In the genomic region with DNA sequence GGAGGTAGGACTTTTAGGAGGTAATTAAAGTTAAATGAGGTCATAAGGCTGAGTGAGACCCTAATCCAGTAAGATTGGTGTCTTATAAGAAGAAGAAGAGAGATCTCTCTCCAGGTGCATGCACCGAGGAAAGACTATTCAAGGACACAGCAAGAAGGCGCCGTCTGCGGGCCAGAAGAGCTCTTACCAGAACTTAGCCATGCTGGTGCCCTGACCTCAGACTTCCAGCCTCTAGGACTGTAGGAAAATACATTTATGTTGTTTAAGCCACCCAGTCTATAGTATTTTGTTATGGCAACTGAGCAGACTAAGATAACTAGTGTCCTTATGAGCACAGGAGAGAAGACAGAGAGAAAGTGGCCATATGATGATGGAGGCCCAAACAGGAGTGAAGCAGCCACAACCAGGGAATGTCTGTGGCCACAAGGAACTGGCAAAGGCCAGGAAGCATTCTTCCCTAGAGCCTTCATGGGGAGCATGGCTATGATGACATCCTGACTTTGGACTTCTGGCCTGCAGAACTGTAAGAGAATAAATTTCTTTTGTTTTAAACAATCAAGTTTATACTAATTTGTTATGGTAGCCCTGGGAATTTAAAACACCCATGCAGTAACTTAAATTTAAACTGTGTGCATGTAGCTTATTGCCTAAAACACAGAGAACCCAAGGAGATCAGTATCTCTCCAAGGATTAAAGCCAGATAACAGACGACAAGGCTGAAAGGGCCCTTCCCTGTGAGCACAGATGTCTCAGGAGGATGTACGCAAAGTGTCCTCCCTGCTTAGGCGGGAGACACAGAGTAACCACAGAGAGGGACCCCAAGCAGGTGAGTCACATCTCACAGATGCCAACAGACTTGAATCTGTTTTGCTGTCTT, we compare ENCODE assay signal across 13 cellular contexts.
"Had no signal": no experiment of that assay in that cellular context is flagged by ENCODE, and none has a peak within 500 bp of the region (broad histone marks: within the 10 kb centered on the region; RNA-seq: fewer than 3 reads in every experiment).

No MANE protein-coding gene starts in this region.

- H3K4me2 ChIP-seq: hepatocyte had no signal

- H3K27me3 Mint-ChIP-seq: stimulated activated memory B cell treated with anti-CD40 and anti-IgM and Interleukin-4, amounts not matched to agents 10 μg/mL and 1 μg/mL and 100 μg/mL, for 72 hours had no signal

- H2AFZ ChIP-seq: hepatocyte had no signal

- H3K4me3 Mint-ChIP-seq: activated naive CD4-positive, alpha-beta T cell treated with anti-CD3 and anti-CD28 coated beads, Interleukin-2, amount 10 ng/mL, durations not matched to agents 7 days and 5 days; naive B cell; stimulated activated memory B cell treated with anti-CD40 and anti-IgM and Interleukin-4, amounts not matched to agents 10 μg/mL and 1 μg/mL and 100 μg/mL, for 72 hours had no signal

- H3K4me1 ChIP-seq: adrenal gland, esophagus muscularis mucosa had no signal

- H3K79me2 ChIP-seq: hepatocyte had no signal

- H3K36me3 Mint-ChIP-seq: activated naive CD4-positive, alpha-beta T cell treated with anti-CD3 and anti-CD28 coated beads, Interleukin-2, amount 10 ng/mL, durations not matched to agents 7 days and 5 days; naive B cell had no signal

- H3K9me3 ChIP-seq: adrenal gland, esophagus muscularis mucosa had no signal

- H3K27me3 ChIP-seq: adrenal gland, esophagus muscularis mucosa, hepatocyte had no signal

- H3K27ac Mint-ChIP-seq: activated naive CD4-positive, alpha-beta T cell treated with anti-CD3 and anti-CD28 coated beads, Interleukin-2, amount 10 ng/mL, durations not matched to agents 7 days and 5 days; naive B cell; stimulated activated memory B cell treated with anti-CD40 and anti-IgM and Interleukin-4, amounts not matched to agents 10 μg/mL and 1 μg/mL and 100 μg/mL, for 72 hours had no signal

- H3K36me3 ChIP-seq: adrenal gland had no signal

- ATAC-seq: stimulated activated memory B cell treated with anti-CD40 and anti-IgM and Interleukin-4, amounts not matched to agents 10 μg/mL and 1 μg/mL and 100 μg/mL, for 72 hours had no signal

- H3K4me3 ChIP-seq: adrenal gland, esophagus muscularis mucosa, hepatocyte, lung had no signal

- H3K4me1 Mint-ChIP-seq: activated naive CD4-positive, alpha-beta T cell treated with anti-CD3 and anti-CD28 coated beads, Interleukin-2, amount 10 ng/mL, durations not matched to agents 7 days and 5 days; naive B cell had no signal

- DNase-seq: activated CD4-positive, alpha-beta T cell treated with anti-CD3 and anti-CD28 coated beads, Interleukin-2, amount 50 U/mL, for 1 hour; activated naive CD4-positive, alpha-beta T cell treated with anti-CD3 and anti-CD28 coated beads, Interleukin-2, amount 10 ng/mL, durations not matched to agents 7 days and 5 days; activated T-cell treated with anti-CD3 and anti-CD28 coated beads, Interleukin-2, amount 50 U/mL, for 1 hour; adrenal gland; cortex of kidney; effector CD4-positive, alpha-beta T cell; islet precursor cell; naive B cell; stimulated activated CD4-positive, alpha-beta T cell treated with anti-CD3 and anti-CD28 coated beads, Interleukin-2, amount 100 ng/mL, for 48 hours had no signal

- H3K9me3 Mint-ChIP-seq: activated naive CD4-positive, alpha-beta T cell treated with anti-CD3 and anti-CD28 coated beads, Interleukin-2, amount 10 ng/mL, durations not matched to agents 7 days and 5 days; naive B cell; stimulated activated memory B cell treated with anti-CD40 and anti-IgM and Interleukin-4, amounts not matched to agents 10 μg/mL and 1 μg/mL and 100 μg/mL, for 72 hours had no signal

- H3K27ac ChIP-seq: adrenal gland, esophagus muscularis mucosa, hepatocyte had no signal
